In genomic region chr12:52566847-52567291, GRCh38 we compare ENCODE assay signal across 22 cellular contexts. TPM values are rescaled to one million over a fixed set of nuclear protein-coding genes. Genes with fewer than 3 reads are reported as not detected.
DNase-seq lines count a peak whose midpoint lies in the region; ATAC-seq and TF ChIP-seq lines count a peak whose summit lies in the region.
"Had no signal": no experiment of that assay in that cellular context is flagged by ENCODE, and none has a peak within 500 bp of the region (broad histone marks: within the 10 kb centered on the region; RNA-seq: fewer than 3 reads in every experiment).

No MANE protein-coding gene starts in this region.

- no peaks in the 10 kb centered on the region for H3K4me1 Mint-ChIP-seq in stimulated activated naive CD8-positive, alpha-beta T cell treated with anti-CD3 and anti-CD28 coated beads, Interleukin-15, amount 100 ng/mL, for 72 hours
- peaks cover 42% of the 10 kb centered on the region for H3K4me1 Mint-ChIP-seq in central memory CD8-positive, alpha-beta T cell
- H3K4me1 Mint-ChIP-seq: neural crest cell had no signal

- intact Hi-C loops in A673 (cut with micrococcal nuclease; ENCODE audit: unreplicated experiment): no loop called here

- H3K4me3 Mint-ChIP-seq in stimulated activated naive CD8-positive, alpha-beta T cell treated with anti-CD3 and anti-CD28 coated beads, Interleukin-15, amount 100 ng/mL, for 72 hours: no peak overlapping the region
- peak overlapping the region; percentile 78 for H3K4me3 Mint-ChIP-seq in central memory CD8-positive, alpha-beta T cell
- H3K4me3 Mint-ChIP-seq: neural crest cell had no signal

- H3K79me2 ChIP-seq in osteoblast (ENCODE audit: insufficient read depth, low read length): no peaks in the 10 kb centered on the region

- BruUV-seq in A673 (replicated peaks; lab: Mats Ljungman, UMichigan): no TSS peak

- H3K4me2 ChIP-seq in osteoblast (ENCODE audit: insufficient read depth, low read length): no peak overlapping the region
- H3K4me2 ChIP-seq: KMS-11 had no signal

- H3K27me3 ChIP-seq in osteoblast (ENCODE audit: insufficient read depth, low read length): peaks cover 71% of the 10 kb centered on the region
- H3K27me3 ChIP-seq in A673 (replicated peaks; ENCODE audit: insufficient read depth, low read depth, low read length, poor library complexity): peaks cover 6% of the 10 kb centered on the region
- H3K27me3 ChIP-seq: right lobe of liver had no signal

- H3K4me3 ChIP-seq in osteoblast (ENCODE audit: insufficient read depth, low read length) (no peak overlapping the region), A673 (ENCODE audit: low read depth, low read length, poor library complexity, severe bottlenecking) (no peak overlapping the region)
- H3K4me3 ChIP-seq: right lobe of liver had no signal

- H3K4me1 ChIP-seq in osteoblast (ENCODE audit: insufficient read depth, low read length): no peaks in the 10 kb centered on the region
- H3K4me1 ChIP-seq in A673 (ENCODE audit: insufficient read depth, low read length, poor library complexity, severe bottlenecking): no peaks in the 10 kb centered on the region
- H3K4me1 ChIP-seq: right lobe of liver had no signal

- peaks cover 21% of the 10 kb centered on the region for H3K27me3 Mint-ChIP-seq in stimulated activated naive CD8-positive, alpha-beta T cell treated with anti-CD3 and anti-CD28 coated beads, Interleukin-15, amount 100 ng/mL, for 72 hours
- no peaks in the 10 kb centered on the region for H3K27me3 Mint-ChIP-seq in central memory CD8-positive, alpha-beta T cell

- no peaks in the 10 kb centered on the region for H3K9me3 Mint-ChIP-seq in stimulated activated naive CD8-positive, alpha-beta T cell treated with anti-CD3 and anti-CD28 coated beads, Interleukin-15, amount 100 ng/mL, for 72 hours
- H3K9me3 Mint-ChIP-seq in central memory CD8-positive, alpha-beta T cell: no peaks in the 10 kb centered on the region
- H3K9me3 Mint-ChIP-seq: neural crest cell had no signal

- CTCF ChIA-PET in A673 (lab: Charles Lee): no interaction called here

- no peaks in the 10 kb centered on the region for H4K20me1 ChIP-seq in osteoblast (ENCODE audit: insufficient read depth, low read length)

- no peak overlapping the region for H3K27ac Mint-ChIP-seq in stimulated activated naive CD8-positive, alpha-beta T cell treated with anti-CD3 and anti-CD28 coated beads, Interleukin-15, amount 100 ng/mL, for 72 hours
- peak overlapping the region; percentile 98 for H3K27ac Mint-ChIP-seq in central memory CD8-positive, alpha-beta T cell (ENCODE audit: low read depth)

- H3K36me3 ChIP-seq in osteoblast (ENCODE audit: insufficient read depth, low read length): no peaks in the 10 kb centered on the region
- H3K36me3 ChIP-seq in A673 (ENCODE audit: insufficient read depth, low read length, poor library complexity, severe bottlenecking): no peaks in the 10 kb centered on the region
- H3K36me3 ChIP-seq: right lobe of liver had no signal

- H3K36me3 Mint-ChIP-seq in central memory CD8-positive, alpha-beta T cell (ENCODE audit: insufficient read depth): peaks cover 14% of the 10 kb centered on the region

- no peak overlapping the region for H3K27ac ChIP-seq in osteoblast (ENCODE audit: low read depth, low read length)
- H3K27ac ChIP-seq in A673 (ENCODE audit: low read depth, low read length, poor library complexity, severe bottlenecking): no peak overlapping the region
- H3K27ac ChIP-seq: KMS-11, right lobe of liver had no signal

- no peak overlapping the region for H2AFZ ChIP-seq in osteoblast (ENCODE audit: low read length)

- POLR2A ChIA-PET in A673 (lab: Charles Lee; ENCODE audit: low non-redundant PET): no interaction called here

- TF ChIP-seq CTCF in osteoblast (IDR thresholded peaks at IDR 0.05; ENCODE audit: extremely low read depth, low read depth, low read length): no peak
- TF ChIP-seq CTCF in A673 (conservative IDR thresholded peaks at IDR 0.05; ENCODE audit: low read depth, low read length): no peak

- no peaks in the 10 kb centered on the region for H3K9me3 ChIP-seq in osteoblast (ENCODE audit: low read depth, low read length)
- no peaks in the 10 kb centered on the region for H3K9me3 ChIP-seq in A673 (ENCODE audit: low read depth, low read length, poor library complexity, severe bottlenecking)
- H3K9me3 ChIP-seq: right lobe of liver had no signal

- peak; percentile 20 for DNase-seq in stimulated activated naive CD8-positive, alpha-beta T cell treated with anti-CD3 and anti-CD28 coated beads, Interleukin-15, Interleukin-2, amounts not matched to agents 100 U/mL and 50 U/mL, for 24 hours
- no peak for DNase-seq in stimulated activated naive CD8-positive, alpha-beta T cell treated with anti-CD3 and anti-CD28 coated beads, Interleukin-15, amount 100 ng/mL, for 72 hours
- peak; percentile 54 to 91 for DNase-seq in central memory CD8-positive, alpha-beta T cell (ENCODE audit: low spot score in 2 of 2)
- DNase-seq in osteoblast (ENCODE audit: insufficient read length, low spot score, missing footprints) (peak; percentile 6), cerebellum (ENCODE audit: low spot score) (no peak), HK-2 (ENCODE audit: unreplicated experiment) (no peak), A673 (ENCODE audit: low spot score) (no peak)
- DNase-seq: activated CD4-positive, CD25-positive, alpha-beta regulatory T cell; AML-193; H7; NCI-H1105 treated with DMSO at 0.1 percent for 48 hours; right lobe of liver; stimulated activated CD4-positive, alpha-beta T cell treated with anti-CD3 and anti-CD28 coated beads, Interleukin-4, amount 100 ng/mL, for 24 hours had no signal

- no peak for ATAC-seq in stimulated activated naive CD8-positive, alpha-beta T cell treated with anti-CD3 and anti-CD28 coated beads, Interleukin-15, Interleukin-2, amounts not matched to agents 100 U/mL and 50 U/mL, for 24 hours
- ATAC-seq in stimulated activated naive CD8-positive, alpha-beta T cell treated with anti-CD3 and anti-CD28 coated beads, Interleukin-15, amount 100 ng/mL, for 72 hours: no peak
- peak; percentile 90 for ATAC-seq in central memory CD8-positive, alpha-beta T cell (replicated peaks; ENCODE audit: extremely low read depth, poor library complexity, severe bottlenecking)
- ATAC-seq in HG02970 (IDR thresholded peaks at IDR 0.05; ENCODE audit: low FRiP score, unreplicated experiment): no peak

RNA-seq across cellular contexts. Expression of gene KRT74, which starts 6.8 kb away (rescaled TPM):
- total RNA-seq in osteoblast: not detected in 2 replicates
- total RNA-seq in cerebellum: not detected
- not detected in 2 replicates for total RNA-seq in A673 (2021)
- total RNA-seq: astrocyte; dermis microvascular lymphatic vessel endothelial cell; fibroblast of lung; H7; liver; neural crest cell; right lobe of liver; T-helper 1 cell treated with Interleukin-12 subunit alpha and Interleukin-12 subunit beta and Interleukin-4 antibody, amounts not matched to agents 30 ng/mL and 1 ng/mL, for 36 hours; temporal lobe had no signal

RNA-seq across cellular contexts. Expression of gene KRT71, which starts 13.9 kb away (rescaled TPM):
- not detected in 2 replicates for total RNA-seq in osteoblast
- total RNA-seq in cerebellum: 0.18 TPM
- not detected in 2 replicates for total RNA-seq in A673 (2021)
- total RNA-seq: astrocyte; dermis microvascular lymphatic vessel endothelial cell; fibroblast of lung; H7; liver; neural crest cell; right lobe of liver; T-helper 1 cell treated with Interleukin-12 subunit alpha and Interleukin-12 subunit beta and Interleukin-4 antibody, amounts not matched to agents 30 ng/mL and 1 ng/mL, for 36 hours had no signal

RNA-seq across cellular contexts. Expression of gene KRT72, which starts 34.4 kb away (rescaled TPM):
- not detected in 2 replicates for total RNA-seq in osteoblast
- not detected for total RNA-seq in cerebellum
- total RNA-seq in A673 (2021): not detected in 2 replicates
- total RNA-seq: astrocyte, dermis microvascular lymphatic vessel endothelial cell, fibroblast of lung, H7, liver, neural crest cell, right lobe of liver, temporal lobe had no signal

RNA-seq across cellular contexts. Expression of gene KRT5, which starts 46.7 kb away (rescaled TPM):
- 0.36 TPM in 1 of 2 replicates, not detected in the other for total RNA-seq in osteoblast
- total RNA-seq in cerebellum: 0.18 TPM
- total RNA-seq in A673 (2021): 0.48 and 0.67 TPM in 2 replicates
- total RNA-seq: fibroblast of lung; H7; liver; neural crest cell; T-helper 1 cell treated with Interleukin-12 subunit alpha and Interleukin-12 subunit beta and Interleukin-4 antibody, amounts not matched to agents 30 ng/mL and 1 ng/mL, for 36 hours had no signal

RNA-seq across cellular contexts. Expression of gene KRT73, which starts 51.5 kb away (rescaled TPM):
- total RNA-seq in osteoblast: not detected in 2 replicates
- not detected for total RNA-seq in cerebellum
- not detected in 2 replicates for total RNA-seq in A673 (2021)
- total RNA-seq: astrocyte, dermis microvascular lymphatic vessel endothelial cell, fibroblast of lung, H7, liver, neural crest cell, right lobe of liver, temporal lobe had no signal

Comparison
In these comparisons a context has a peak if more than half of its experiments do, and no peak if none do; other contexts are left out.
1. DNase-seq: peak in stimulated activated naive CD8-positive, alpha-beta T cell treated with anti-CD3 and anti-CD28 coated beads, Interleukin-15, Interleukin-2, amounts not matched to agents 100 U/mL and 50 U/mL, for 24 hours (single experiment), central memory CD8-positive, alpha-beta T cell (2 of 2) and osteoblast (single experiment); none in stimulated activated naive CD8-positive, alpha-beta T cell treated with anti-CD3 and anti-CD28 coated beads, Interleukin-15, amount 100 ng/mL, for 72 hours (0 of 2), cerebellum (single experiment), HK-2 (single experiment) and A673 (single experiment).